Comparison of ENCODE assay signal across 8 cellular contexts in genomic region chr2:25672500-25673169, GRCh38. TPM values are rescaled to one million over a fixed set of nuclear protein-coding genes. Genes with fewer than 3 reads are reported as not detected.
DNase-seq lines count a peak whose midpoint lies in the region; ATAC-seq and TF ChIP-seq lines count a peak whose summit lies in the region.

No MANE protein-coding gene starts in this region.

- H3K27ac Mint-ChIP-seq in activated naive CD4-positive, alpha-beta T cell treated with anti-CD3 and anti-CD28 coated beads for 36 hours: peak overlapping the region; percentile 10

- peak overlapping the region; percentile 52 for H3K14ac ChIP-seq in trophoblast cell (ENCODE audit: low read length)

- peaks cover 26% of the 10 kb centered on the region for H3K4me1 Mint-ChIP-seq in activated naive CD4-positive, alpha-beta T cell treated with anti-CD3 and anti-CD28 coated beads for 36 hours (ENCODE audit: low read depth)

- H3K27me3 ChIP-seq in RWPE2 (ENCODE audit: insufficient read depth, poor library complexity, severe bottlenecking) (no peaks in the 10 kb centered on the region), trophoblast cell (ENCODE audit: insufficient read depth, low read length) (peaks cover 6% of the 10 kb centered on the region), transverse colon (no peaks in the 10 kb centered on the region)

- in situ Hi-C loops in transverse colon (cut with MboI; ENCODE audit: low pct_ligation_motif_present in 1 of 4, low pct_unique_long_range_greater_than_20kb in 1 of 4, low sequenced_read_pairs in 3 of 4): no loop called here

- H3K79me1 ChIP-seq in trophoblast cell (ENCODE audit: low read length): peaks cover 4% of the 10 kb centered on the region

- H4K12ac ChIP-seq in trophoblast cell (ENCODE audit: low read depth, low read length): peak overlapping the region; percentile 27

- H3K36me3 ChIP-seq in RWPE2 (ENCODE audit: low read depth): no peaks in the 10 kb centered on the region
- no peaks in the 10 kb centered on the region for H3K36me3 ChIP-seq in trophoblast cell (ENCODE audit: control insufficient read depth in 1 of 2, insufficient read depth in 2 of 2, low read length in 2 of 2)
- H3K36me3 ChIP-seq in transverse colon: no peaks in the 10 kb centered on the region

- H2BK12ac ChIP-seq in trophoblast cell (ENCODE audit: low read length): peak overlapping the region; percentile 20

- peak; percentile 38 for DNase-seq in COR-L47 (lab: John Stamatoyannopoulos, UW)
- DNase-seq in HPDE6-E6E7 (ENCODE audit: extremely low spot score): peak; percentile 49
- peak; percentile 76 for DNase-seq in RWPE2 (ENCODE audit: low spot score)
- peak; percentile 75 for DNase-seq in activated naive CD4-positive, alpha-beta T cell treated with anti-CD3 and anti-CD28 coated beads for 36 hours
- DNase-seq in Right ventricle myocardium superior: peak; percentile 57
- peak; percentile 16 to 29 for DNase-seq in trophoblast cell
- peak; percentile 65 for DNase-seq in transverse colon

- H3K23ac ChIP-seq in trophoblast cell (ENCODE audit: low read length): no peak overlapping the region

- H3K36me3 Mint-ChIP-seq in activated naive CD4-positive, alpha-beta T cell treated with anti-CD3 and anti-CD28 coated beads for 36 hours (ENCODE audit: low read depth): no peaks in the 10 kb centered on the region

- no peak for TF ChIP-seq EP300 in transverse colon (IDR thresholded peaks at IDR 0.05; ENCODE audit: low read depth)

- H3K4me1 ChIP-seq in RWPE2 (ENCODE audit: insufficient read depth, poor library complexity, severe bottlenecking): peaks cover 12% of the 10 kb centered on the region
- H3K4me1 ChIP-seq in trophoblast cell (ENCODE audit: control insufficient read depth in 1 of 2, insufficient read depth in 2 of 2, low read length in 2 of 2): peaks cover 0 to 3% of the 10 kb centered on the region in 2 experiments
- peaks cover 5 to 12% (median 9%) of the 10 kb centered on the region in 4 donors for H3K4me1 ChIP-seq in transverse colon

- no CpG with 5 or more reads among the region's 40 CpGs for WGBS in trophoblast cell (ENCODE audit: extremely low coverage, insufficient coverage, insufficient read length)
- 4 to 21% methylated on average over 7 to 40 of the region's 40 CpGs for WGBS in transverse colon (ENCODE audit: low coverage in 1 of 2), 2 donors

- H3K18ac ChIP-seq in trophoblast cell (ENCODE audit: low read length): peak overlapping the region; percentile 72

- TF ChIP-seq POLR2A in transverse colon (IDR thresholded peaks at IDR 0.05): no peak

- H3K79me2 ChIP-seq in trophoblast cell (ENCODE audit: control insufficient read depth, insufficient read depth, low read length, poor library complexity): peaks cover 4% of the 10 kb centered on the region

- H3K4me3 ChIP-seq in RWPE2 (ENCODE audit: severe bottlenecking) (peak overlapping the region; percentile 76), trophoblast cell (ENCODE audit: low read depth, low read length) (peak overlapping the region; percentile 92), transverse colon (peak overlapping the region; percentile 60 to 88 (median 78))

- peak overlapping the region; percentile 45 for H4K91ac ChIP-seq in trophoblast cell (ENCODE audit: low read depth, low read length)

- no peak overlapping the region for H3K4ac ChIP-seq in trophoblast cell (ENCODE audit: low read depth, low read length)

- H2AFZ ChIP-seq in trophoblast cell (ENCODE audit: insufficient read depth, low read length, poor library complexity): peak overlapping the region; percentile 88

- H3K9ac ChIP-seq in trophoblast cell (ENCODE audit: low read length): peak overlapping the region; percentile 81

- TF ChIP-seq CTCF in RWPE2 (IDR thresholded peaks at IDR 0.05; ENCODE audit: poor library complexity, severe bottlenecking) (peak; percentile 6), transverse colon (IDR thresholded peaks at IDR 0.05) (no peak)

- intact Hi-C loops in activated naive CD4-positive, alpha-beta T cell treated with anti-CD3 and anti-CD28 coated beads for 36 hours (cut with micrococcal nuclease): loop anchor here (1.0 to 5.0 kb wide), 6 partner anchors 66 to 700 kb away; partner anchors contain the start of genes ASXL2 and DNAJC27
- intact Hi-C loops in Right ventricle myocardium superior (cut with DNase I) (no loop called here), transverse colon (cut with DNase I; ENCODE audit: low total_unique reads) (no loop called here)

- H3K9me3 Mint-ChIP-seq in activated naive CD4-positive, alpha-beta T cell treated with anti-CD3 and anti-CD28 coated beads for 36 hours: no peaks in the 10 kb centered on the region

- no peaks in the 10 kb centered on the region for H3K9me3 ChIP-seq in RWPE2 (ENCODE audit: severe bottlenecking)
- no peaks in the 10 kb centered on the region for H3K9me3 ChIP-seq in trophoblast cell (ENCODE audit: insufficient read depth, low read depth, low read length)
- H3K9me3 ChIP-seq in transverse colon: no peaks in the 10 kb centered on the region

- peak overlapping the region; percentile 74 for H3K4me3 Mint-ChIP-seq in activated naive CD4-positive, alpha-beta T cell treated with anti-CD3 and anti-CD28 coated beads for 36 hours

- H3K27me3 Mint-ChIP-seq in activated naive CD4-positive, alpha-beta T cell treated with anti-CD3 and anti-CD28 coated beads for 36 hours (ENCODE audit: low read depth): no peaks in the 10 kb centered on the region

- H3K27ac ChIP-seq in RWPE2 (ENCODE audit: poor library complexity, severe bottlenecking): peak overlapping the region; percentile 83
- no peak overlapping the region for H3K27ac ChIP-seq in trophoblast cell (ENCODE audit: low read depth, low read length)
- H3K27ac ChIP-seq in transverse colon: peak overlapping the region; percentile 82 to 92 (median 87)

- CTCF ChIA-PET in activated naive CD4-positive, alpha-beta T cell treated with anti-CD3 and anti-CD28 coated beads for 36 hours (lab: Charles Lee): interaction anchor here (0.8 kb wide), 1 partner anchor 180 kb away, joined by 6 read pairs; no protein-coding TSS in a partner anchor

- ATAC-seq in GM19468 (IDR thresholded peaks at IDR 0.05; ENCODE audit: extremely low read depth, unreplicated experiment) (peak; percentile 15), RWPE2 (ENCODE audit: low read depth) (peak; percentile 76), Right ventricle myocardium superior (ENCODE audit: poor library complexity) (peak; percentile 64)

- H2AK5ac ChIP-seq in trophoblast cell (ENCODE audit: low read length): no peak overlapping the region

- H2BK5ac ChIP-seq in trophoblast cell (ENCODE audit: low read depth, low read length, poor library complexity): no peak overlapping the region

- peak overlapping the region; percentile 34 for H2BK120ac ChIP-seq in trophoblast cell (ENCODE audit: insufficient read depth, low read length, poor library complexity)

- peak overlapping the region; percentile 21 for H4K8ac ChIP-seq in trophoblast cell (ENCODE audit: low read depth, low read length)

- peak overlapping the region; percentile 67 for H3K4me2 ChIP-seq in trophoblast cell (ENCODE audit: low read length)

RNA-seq across cellular contexts. Expression of gene DTNB, which starts 0.7 kb away (rescaled TPM):
- total RNA-seq in activated naive CD4-positive, alpha-beta T cell treated with anti-CD3 and anti-CD28 coated beads for 36 hours: 10 to 100 TPM; 27.2 to 27.6 TPM
- total RNA-seq in Right ventricle myocardium superior (4.5 TPM), transverse colon (1 to 10 TPM; 2.2 to 7.8 (median 3.9) TPM)
- polyA plus RNA-seq in trophoblast cell (2013): 6.2 and 6.6 TPM in 2 replicates

Comparison
In these comparisons a context has a peak if more than half of its experiments do, and no peak if none do; other contexts are left out.
1. DNase-seq: peak in every context shown above with its lines; median percentile 76 in RWPE2; 75 in activated naive CD4-positive, alpha-beta T cell treated with anti-CD3 and anti-CD28 coated beads for 36 hours; 65 in transverse colon; 57 in Right ventricle myocardium superior; 49 in HPDE6-E6E7; 38 in COR-L47; 22 in trophoblast cell.
2. ATAC-seq: peak in every context shown above with its lines; median percentile 76 in RWPE2; 64 in Right ventricle myocardium superior; 15 in GM19468.